ENCODE assay signal across 8 cellular contexts in genomic region chr9:90226839-90227338, GRCh38.
DNase-seq lines count a peak whose midpoint lies in the region; ATAC-seq and TF ChIP-seq lines count a peak whose summit lies in the region.
"Not testable (repeated sequence)": the region's sequence is repeated elsewhere in the genome, so short reads cannot be mapped to it uniquely, and the experiment has no call there.

No MANE protein-coding gene starts in this region.

- DNase-seq in DND-41 (peak; percentile 45), MV-4-11 (lab: John Stamatoyannopoulos, UW) (peak; percentile 37), PC-3 (peak; percentile 74), breast epithelium (ENCODE audit: low spot score in 2 of 2) (peak; percentile 54 to 73), inferior parietal cortex (ENCODE audit: extremely low spot score) (peak; percentile 56), retina (peak; percentile 72), substantia nigra (lab: John Stamatoyannopoulos, UW) (peak in 27 of 49 donors; percentile 2 to 56 (median 32))
- DNase-seq in activated CD4-positive, alpha-beta memory T cell treated with anti-CD3 and anti-CD28 coated beads, Interleukin-2, amount 10 ng/mL, durations not matched to agents 7 days and 5 days: peak; percentile 69

- not testable (repeated sequence) for H3K4me3 ChIP-seq in DND-41 (ENCODE audit: low read depth in 1 of 2, low read length in 2 of 2); PC-3 (ENCODE audit: low read length); breast epithelium

- H2AFZ ChIP-seq in DND-41 (ENCODE audit: low read depth, low read length); PC-3 (ENCODE audit: low read length): not testable (repeated sequence)

- not testable (repeated sequence) for H3K4me3 Mint-ChIP-seq in activated CD4-positive, alpha-beta memory T cell treated with anti-CD3 and anti-CD28 coated beads, Interleukin-2, amount 10 ng/mL, durations not matched to agents 7 days and 5 days

- H3K27me3 ChIP-seq in DND-41 (ENCODE audit: insufficient read depth, low read length, poor library complexity); PC-3 (ENCODE audit: low read length); breast epithelium: not testable (repeated sequence)

- H3K36me3 ChIP-seq in DND-41 (ENCODE audit: insufficient read depth, low read length); PC-3 (ENCODE audit: low read depth, low read length); breast epithelium: not testable (repeated sequence)

- H3K9ac ChIP-seq in DND-41 (ENCODE audit: low read depth, low read length); PC-3 (ENCODE audit: low read length): not testable (repeated sequence)

- not testable (repeated sequence) for H3F3A ChIP-seq in PC-3 (ENCODE audit: low read length, unreplicated experiment)

- H3K79me2 ChIP-seq in DND-41 (ENCODE audit: insufficient read depth, low read length); PC-3 (ENCODE audit: low read length): not testable (repeated sequence)

- H4K20me1 ChIP-seq in DND-41 (ENCODE audit: insufficient read depth, low read length); PC-3 (ENCODE audit: low read length): not testable (repeated sequence)

- H3K4me1 ChIP-seq in DND-41 (ENCODE audit: insufficient read depth, low read length); PC-3 (ENCODE audit: insufficient read depth, low read length); breast epithelium: not testable (repeated sequence)

- H3K9me3 Mint-ChIP-seq in activated CD4-positive, alpha-beta memory T cell treated with anti-CD3 and anti-CD28 coated beads, Interleukin-2, amount 10 ng/mL, durations not matched to agents 7 days and 5 days: not testable (repeated sequence)

- not testable (repeated sequence) for H3K36me3 Mint-ChIP-seq in activated CD4-positive, alpha-beta memory T cell treated with anti-CD3 and anti-CD28 coated beads, Interleukin-2, amount 10 ng/mL, durations not matched to agents 7 days and 5 days (ENCODE audit: low read depth)

- H3K9me3 ChIP-seq in DND-41 (ENCODE audit: insufficient read depth, low read length, severe bottlenecking); PC-3 (ENCODE audit: low read length); breast epithelium: not testable (repeated sequence)

- not testable (repeated sequence) for H3K9me2 ChIP-seq in PC-3 (replicated peaks; ENCODE audit: low read length)

- not testable (repeated sequence) for ATAC-seq in DND-41 (ENCODE audit: insufficient read depth, low read depth); PC-3

- H3K27me3 Mint-ChIP-seq in activated CD4-positive, alpha-beta memory T cell treated with anti-CD3 and anti-CD28 coated beads, Interleukin-2, amount 10 ng/mL, durations not matched to agents 7 days and 5 days: not testable (repeated sequence)

- TF ChIP-seq CTCF in DND-41 (IDR thresholded peaks at IDR 0.05; ENCODE audit: borderline replicate concordance, extremely low read depth, low read length, poor library complexity, severe bottlenecking): peak; percentile 50
- TF ChIP-seq CTCF in PC-3 (conservative IDR thresholded peaks at IDR 0.05; ENCODE audit: low read depth, low read length): peak; percentile 55
- TF ChIP-seq CTCF in breast epithelium (IDR thresholded peaks at IDR 0.05): peak; percentile 33 to 80 (median 67)

- not testable (repeated sequence) for H3K27ac ChIP-seq in DND-41 (ENCODE audit: low read length); PC-3 (ENCODE audit: low read length); substantia nigra (ENCODE audit: low read depth, low read length, poor library complexity, severe bottlenecking)
- peak overlapping the region in 1 of 2 donors; percentile 42 for H3K27ac ChIP-seq in breast epithelium

- intact Hi-C loops in PC-3 (cut with micrococcal nuclease): loop anchor here (2.0 to 5.0 kb wide), 2 partner anchors 415 to 530 kb away; partner anchors contain the start of gene DIRAS2
- intact Hi-C loops in breast epithelium (cut with DNase I; ENCODE audit: low total_unique reads): not testable (repeated sequence)

- not testable (repeated sequence) for BruUV-seq in PC-3 (replicated peaks; lab: Mats Ljungman, UMichigan)

- POLR2A ChIA-PET in PC-3 (lab: Charles Lee; ENCODE audit: unreplicated experiment); activated CD4-positive, alpha-beta memory T cell treated with anti-CD3 and anti-CD28 coated beads, Interleukin-2, amount 10 ng/mL, durations not matched to agents 7 days and 5 days (lab: Charles Lee): not testable (repeated sequence)

- CTCF ChIA-PET in PC-3 (lab: Charles Lee): interaction anchor here (0.6 kb wide), 1 partner anchor 528 kb away, joined by 3 read pairs; no protein-coding TSS in a partner anchor
- CTCF ChIA-PET in activated CD4-positive, alpha-beta memory T cell treated with anti-CD3 and anti-CD28 coated beads, Interleukin-2, amount 10 ng/mL, durations not matched to agents 7 days and 5 days (lab: Charles Lee): interaction anchor here (0.6 kb wide), 1 partner anchor 108 kb away, joined by 4 read pairs; no protein-coding TSS in a partner anchor

- not testable (repeated sequence) for H3K27ac Mint-ChIP-seq in activated CD4-positive, alpha-beta memory T cell treated with anti-CD3 and anti-CD28 coated beads, Interleukin-2, amount 10 ng/mL, durations not matched to agents 7 days and 5 days

- H3K4me1 Mint-ChIP-seq in activated CD4-positive, alpha-beta memory T cell treated with anti-CD3 and anti-CD28 coated beads, Interleukin-2, amount 10 ng/mL, durations not matched to agents 7 days and 5 days: not testable (repeated sequence)

- not testable (repeated sequence) for H3K4me2 ChIP-seq in DND-41 (ENCODE audit: insufficient read depth, low read length); PC-3 (ENCODE audit: low read length)

- not testable (repeated sequence) for TF ChIP-seq POLR2A in breast epithelium (IDR thresholded peaks at IDR 0.05)
